Comparison of ENCODE assay signal across 8 cellular contexts in genomic region chr12:71685961-71686657, GRCh38. TPM values are rescaled to one million over a fixed set of nuclear protein-coding genes. Genes with fewer than 3 reads are reported as not detected.
DNase-seq lines count a peak whose midpoint lies in the region; ATAC-seq, FAIRE-seq and TF ChIP-seq lines count a peak whose summit lies in the region.

Gene TMEM19, plus strand, starts transcription at chr12:71686082. Its CDS starts 599 bp downstream, at chr12:71686681.

- no peaks in the 10 kb centered on the region for H3K9me1 ChIP-seq in keratinocyte (ENCODE audit: control insufficient read depth, extremely low read depth, insufficient read depth, low read length)

- peaks cover 32% of the 10 kb centered on the region for H3K4me1 ChIP-seq in keratinocyte (ENCODE audit: control insufficient read depth, extremely low read depth, insufficient read depth, low read length)

- ATAC-seq in GM19023 (IDR thresholded peaks at IDR 0.05; ENCODE audit: unreplicated experiment): peak; percentile 92
- ATAC-seq in HG03280 (IDR thresholded peaks at IDR 0.05; ENCODE audit: unreplicated experiment): peak; percentile 87

- peaks cover 2% of the 10 kb centered on the region for H3K79me2 ChIP-seq in keratinocyte (ENCODE audit: control insufficient read depth, insufficient read depth, low read length)

- dilution Hi-C loops in keratinocyte (cut with MboI; ENCODE audit: extremely low pct_ligation_motif_present, low sequenced_read_pairs): no loop called here

- peak within 1 kb of the TSS; percentile 93 for H2AFZ ChIP-seq in keratinocyte (ENCODE audit: control insufficient read depth, low read length)

- H3K9ac ChIP-seq in keratinocyte (ENCODE audit: control insufficient read depth, extremely low read depth, insufficient read depth, low read length): peak within 1 kb of the TSS; percentile 87

- peak; percentile 41 for FAIRE-seq in keratinocyte (lab: Jason Lieb, UNC)

- H3K27ac ChIP-seq in keratinocyte (ENCODE audit: control insufficient read depth, insufficient read depth, low read length): peak within 1 kb of the TSS; percentile 90

- no peaks in the 10 kb centered on the region for H3K9me3 ChIP-seq in keratinocyte (ENCODE audit: control insufficient read depth, low read depth, low read length)

- H3K36me3 ChIP-seq in keratinocyte (ENCODE audit: control insufficient read depth in 2 of 2, extremely low read depth in 1 of 2, insufficient read depth in 2 of 2, low read length in 2 of 2): no peaks in the 10 kb centered on the region

- DNase-seq in AG10803 (ENCODE audit: low read depth) (peak; percentile 89), NCI-H345 (lab: John Stamatoyannopoulos, UW) (peak; percentile 87), cerebellar cortex (ENCODE audit: low spot score) (peak; percentile 92), keratinocyte (ENCODE audit: low read depth, low spot score) (no peak)
- DNase-seq in activated CD4-positive, CD25-positive, alpha-beta regulatory T cell treated with anti-CD3 and anti-CD28 coated beads, Interleukin-2, amount 50 U/mL, for 16 hours (ENCODE audit: low read depth, low spot score): peak; percentile 66
- peak; percentile 54 to 63 for DNase-seq in stimulated activated CD4-positive, alpha-beta T cell treated with anti-CD3 and anti-CD28 coated beads, Interleukin-15, amount 100 ng/mL, for 1 hour (ENCODE audit: low read depth in 1 of 2, low spot score in 1 of 2)

- H4K20me1 ChIP-seq in keratinocyte (ENCODE audit: control insufficient read depth, extremely low read depth, insufficient read depth, low read length): no peaks in the 10 kb centered on the region

- no peaks in the 10 kb centered on the region for H3K27me3 ChIP-seq in keratinocyte (ENCODE audit: control insufficient read depth, extremely low read depth, insufficient read depth, low read length)

- peak within 1 kb of the TSS; percentile 69 for H3K4me2 ChIP-seq in keratinocyte (ENCODE audit: control insufficient read depth, extremely low read depth, insufficient read depth, low read depth, low read length)

- TF ChIP-seq CTCF in AG10803 (conservative IDR thresholded peaks at IDR 0.05; ENCODE audit: low read length): peak; percentile 28; the same call in 1 of the 2 replicates
- TF ChIP-seq CTCF in keratinocyte (optimal IDR thresholded peaks at IDR 0.05 in 1 of 3, IDR thresholded peaks at IDR 0.05 in 1 of 3, conservative IDR thresholded peaks at IDR 0.05 in 1 of 3; ENCODE audit: extremely low read depth in 1 of 3, insufficient read depth in 2 of 3, low read length in 3 of 3): peak; percentile 15 to 54 (median 49)

- peak within 1 kb of the TSS; percentile 84 for H3K4me3 ChIP-seq in AG10803 (ENCODE audit: low read length)
- H3K4me3 ChIP-seq in keratinocyte (ENCODE audit: control insufficient read depth in 2 of 3, extremely low read depth in 1 of 3, insufficient read depth in 2 of 3, low read depth in 1 of 3, low read length in 3 of 3): peak within 1 kb of the TSS; percentile 67 to 91 (median 80)

RNA-seq across cellular contexts. Expression of gene TMEM19, which starts in this region (rescaled TPM):
- polyA plus RNA-seq in keratinocyte: 25.4 to 38.8 TPM (median 36.5 TPM) in 3 replicates
- 3.1 TPM for polyA plus RNA-seq in keratinocyte (2011; ENCODE audit: low read depth)
- polyA plus RNA-seq in keratinocyte (2011; cell fraction: cytosol; rRNA removed): 11.2 and 18.7 TPM in 2 replicates
- 28.0 and 35.1 TPM in 2 replicates for polyA plus RNA-seq in keratinocyte (2011; cell fraction: nucleus; rRNA removed)
- 7.9 and 15.2 TPM in 2 replicates for polyA plus RNA-seq in keratinocyte (2012; ENCODE audit: low replicate concordance)
- 8.4 to 60.1 TPM (median 58.2 TPM) in 3 replicates for polyA minus RNA-seq in keratinocyte
- 24.4 TPM for polyA minus RNA-seq in keratinocyte (2011; cell fraction: cytosol; rRNA and poly(A)+ RNA removed)
- 39.6 and 66.4 TPM in 2 replicates for polyA minus RNA-seq in keratinocyte (2011; cell fraction: nucleus; rRNA and poly(A)+ RNA removed)
